In genomic region chr5:90997082-90997481, GRCh38 we compare ENCODE assay signal across 35 cellular contexts.
"Had no signal": no experiment of that assay in that cellular context is flagged by ENCODE, and none has a peak within 500 bp of the region (broad histone marks: within the 10 kb centered on the region; RNA-seq: fewer than 3 reads in every experiment).

No MANE protein-coding gene starts in this region.

- DNase-seq: Karpas-422, Kasumi-1, MG63, MM.1S, MV-4-11, NCI-H1048, NCI-H1092, NCI-H1092 treated with DMSO at 0.1 percent for 48 hours, NCI-H1105, NCI-H1105 treated with DMSO at 0.1 percent for 48 hours, NCI-H1417, NCI-H1417 treated with DMSO at 0.1 percent for 48 hours, NCI-H1436, NCI-H1436 treated with DMSO at 0.1 percent for 48 hours, NCI-H146, NCI-H1694, NCI-H1694 treated with DMSO at 0.1 percent for 48 hours, NCI-H187, NCI-H187 treated with DMSO at 0.1 percent for 48 hours, NCI-H1930, NCI-H2029, NCI-H2029 treated with DMSO at 0.1 percent for 48 hours, NCI-H2081, NCI-H2081 treated with DMSO at 0.1 percent for 48 hours, NCI-H2107, NCI-H2171, NCI-H2171 treated with DMSO at 0.1 percent for 48 hours, NCI-H2227 treated with DMSO at 0.1 percent for 48 hours, NCI-H226, NCI-H345, NCI-H446, NCI-H446 treated with DMSO at 0.1 percent for 48 hours, NCI-H510A, NCI-H510A treated with DMSO at 0.1 percent for 48 hours had no signal

- H3K9ac ChIP-seq: KMS-11 had no signal

- H3K36me3 ChIP-seq: MG63 had no signal

- H3K4me2 ChIP-seq: KMS-11 had no signal

- H3K27me3 ChIP-seq: MG63 had no signal

- H3K27ac ChIP-seq: KMS-11 had no signal

- H3K9me3 ChIP-seq: MG63 had no signal

- H3K4me3 ChIP-seq: MG63 had no signal
